In genomic region chr1:214637722-214638473, GRCh38 we compare ENCODE assay signal across 8 cellular contexts. TPM values are rescaled to one million over a fixed set of nuclear protein-coding genes. Genes with fewer than 3 reads are reported as not detected.
DNase-seq lines count a peak whose midpoint lies in the region; ATAC-seq and TF ChIP-seq lines count a peak whose summit lies in the region.

No MANE protein-coding gene starts in this region.

- TF ChIP-seq CTCF in IMR-90 (conservative IDR thresholded peaks at IDR 0.05; ENCODE audit: low read depth, low read length) (peak; percentile 64), WI38 (IDR thresholded peaks at IDR 0.05; ENCODE audit: low read depth, low read length) (peak; percentile 56; the same call in 1 of the 2 replicates), foreskin fibroblast (IDR thresholded peaks at IDR 0.05; ENCODE audit: low read depth, low read length) (peak; percentile 79), stomach (IDR thresholded peaks at IDR 0.05) (peak in 4 of 7 experiments; percentile 25 to 55 (median 50))

- TF ChIP-seq RAD21 in IMR-90 (IDR thresholded peaks at IDR 0.05; ENCODE audit: low read length) = peak; percentile 58

- 0 out of 2 replicates have a peak, but pooled peaks cover 5% of the 10 kb centered on the region for H3K9me1 ChIP-seq in IMR-90 (ENCODE audit: insufficient read depth, low read length)

- no peak overlapping the region for H2AK5ac ChIP-seq in IMR-90 (ENCODE audit: low read depth, low read length)

- H3K4me3 ChIP-seq in IMR-90 (ENCODE audit: insufficient read depth, low read depth, low read length) (no peak overlapping the region), WI38 (ENCODE audit: low read depth, low read length) (no peak overlapping the region), foreskin fibroblast (ENCODE audit: low read depth in 1 of 2, low read length in 2 of 2) (no peak overlapping the region), stomach (no peak overlapping the region)

- TF ChIP-seq POLR2A in IMR-90 (IDR thresholded peaks at IDR 0.05; ENCODE audit: low read depth, low read length) = no peak
- TF ChIP-seq POLR2A in stomach (IDR thresholded peaks at IDR 0.05) = no peak

- H4K8ac ChIP-seq in IMR-90 (ENCODE audit: low read depth in 2 of 2, low read length in 2 of 2) = peak overlapping the region in 1 of 2 experiments; percentile 56; a peak in 1 of 4 replicates

- ATAC-seq in GM18868 (IDR thresholded peaks at IDR 0.05; ENCODE audit: unreplicated experiment) (peak; percentile 90), IMR-90 (ENCODE audit: low read depth) (peak; percentile 69)

- H3K4me1 ChIP-seq in IMR-90 (ENCODE audit: control insufficient read depth, insufficient read depth, low read length) (peaks cover 10% of the 10 kb centered on the region; the same call in 1 of the 2 replicates), stomach (peaks cover 0 to 6% (median 0%) of the 10 kb centered on the region in 4 donors)

- H3K18ac ChIP-seq in IMR-90 (ENCODE audit: low read depth, low read length) = no peak overlapping the region

- H2AFZ ChIP-seq in IMR-90 (replicated peaks; ENCODE audit: low read length, poor library complexity) = no peak overlapping the region

- dilution Hi-C loops in IMR-90 (cut with HindIII; ENCODE audit: low sequenced_read_pairs, unreplicated experiment) = no loop called here

- H2BK15ac ChIP-seq in IMR-90 (ENCODE audit: low read depth, low read length) = no peak overlapping the region

- H3K9ac ChIP-seq in IMR-90 (ENCODE audit: low read depth, low read length) = no peak overlapping the region

- no peak overlapping the region for H3K23ac ChIP-seq in IMR-90 (ENCODE audit: low read depth, low read length)

- peak overlapping the region; percentile 23; the same call in 1 of the 2 replicates for H3K4me2 ChIP-seq in IMR-90 (ENCODE audit: low read depth, low read length)

- H3K9me3 ChIP-seq in IMR-90 (ENCODE audit: control insufficient read depth, insufficient read depth, low read length) = no peaks in the 10 kb centered on the region
- no peaks in the 10 kb centered on the region for H3K9me3 ChIP-seq in stomach

- no peak overlapping the region for H4K91ac ChIP-seq in IMR-90 (ENCODE audit: insufficient read depth, low read depth, low read length)

- no peak overlapping the region for H3K4ac ChIP-seq in IMR-90 (ENCODE audit: low read depth, low read length)

- H3K79me1 ChIP-seq in IMR-90 (ENCODE audit: low read depth in 1 of 2, low read length in 2 of 2) = peaks cover 31 to 51% of the 10 kb centered on the region in 2 experiments

- no peak overlapping the region for H2BK20ac ChIP-seq in IMR-90 (ENCODE audit: low read depth, low read length)

- CTCF ChIA-PET in IMR-90 (lab: Yijun Ruan, JAX) = interaction anchor here (0.7 to 1.9 kb wide), 10 partner anchors 9 to 886 kb away, joined by 3 to 5 read pairs (median 4); no protein-coding TSS in a partner anchor

- H3K56ac ChIP-seq in IMR-90 (ENCODE audit: extremely low read depth, insufficient read depth, low read length) = no peak overlapping the region

- no peak for TF ChIP-seq EP300 in stomach (IDR thresholded peaks at IDR 0.05)

- H2AK9ac ChIP-seq in IMR-90 (replicated peaks; ENCODE audit: low read depth, low read length, poor library complexity) = no peak overlapping the region

- POLR2A ChIA-PET in IMR-90 (lab: Charles Lee; ENCODE audit: unreplicated experiment) = no interaction called here

- no peak overlapping the region for H4K5ac ChIP-seq in IMR-90 (ENCODE audit: low read depth, low read length)

- DNase-seq in NCI-H82 (lab: John Stamatoyannopoulos, UW) (peak; percentile 50), NCI-H82 treated with DMSO at 0.1 percent for 48 hours (lab: John Stamatoyannopoulos, UW; ENCODE audit: unreplicated experiment) (no peak), IMR-90 (peak; percentile 69), foreskin fibroblast (peak in 1 of 2 donors; percentile 80), stomach (no peak), NCI-H774 (lab: John Stamatoyannopoulos, UW) (no peak)

- H3K27ac ChIP-seq in IMR-90 (ENCODE audit: insufficient read depth, low read length) = no peak overlapping the region
- H3K27ac ChIP-seq in stomach = no peak overlapping the region

- no TSS peak for BruUV-seq in IMR-90 (replicated peaks; lab: Mats Ljungman, UMichigan)

- H2BK5ac ChIP-seq in IMR-90 (ENCODE audit: low read depth, low read length, poor library complexity, severe bottlenecking) = no peak overlapping the region

- no CpG with 5 or more reads among the region's 6 CpGs for WGBS in IMR-90 (ENCODE audit: extremely low coverage in 2 of 2, insufficient read length in 1 of 2), 2 experiments
- WGBS in stomach, 5 donors = 52 to 67% (median 60%) methylated on average over 6 of the region's 6 CpGs

- H2BK120ac ChIP-seq in IMR-90 (ENCODE audit: low read depth, low read length) = no peak overlapping the region

- no peaks in the 10 kb centered on the region for H3K36me3 ChIP-seq in IMR-90 (ENCODE audit: control insufficient read depth, insufficient read depth, low read length)
- peaks cover 0 to 10% (median 0%) of the 10 kb centered on the region in 4 donors for H3K36me3 ChIP-seq in stomach

- H3K27me3 ChIP-seq in IMR-90 (ENCODE audit: control insufficient read depth, insufficient read depth, low read length) (no peaks in the 10 kb centered on the region), stomach (no peaks in the 10 kb centered on the region)

- no peak overlapping the region for H3K14ac ChIP-seq in IMR-90 (replicated peaks; ENCODE audit: low read depth, low read length)

- intact Hi-C loops in IMR-90 (cut with micrococcal nuclease) (no loop called here), stomach (cut with DNase I; ENCODE audit: low total_unique reads) (loop anchor here (10.0 kb wide), 2 partner anchors 423 to 887 kb away; no protein-coding TSS in a partner anchor)

- in situ Hi-C loops in IMR-90 (cut with MboI; ENCODE audit: low sequenced_read_pairs) = no loop called here

- no peaks in the 10 kb centered on the region for H4K20me1 ChIP-seq in IMR-90 (ENCODE audit: insufficient read depth, low read length)

TF ChIP-seq in IMR-90, 13 proteins besides CTCF, POLR2A, EP300 and RAD21:
- no peak for TF ChIP-seq CHD1 (IDR thresholded peaks at IDR 0.05; ENCODE audit: low read depth, low read length)
- peak; percentile 50 for TF ChIP-seq SMC3 (IDR thresholded peaks at IDR 0.05; ENCODE audit: low read depth, low read length)

RNA-seq across cellular contexts. Expression of gene CENPF, which starts 34.9 kb away (rescaled TPM):
- total RNA-seq in IMR-90 (2012; rRNA removed) (51.8 and 80.0 TPM in 2 replicates), stomach (10 to 100 TPM in 2 of 5 donors, 1 to 10 TPM in 3; 4.8 to 43.2 (median 8.2) TPM)
- polyA plus RNA-seq in IMR-90 (2012; rRNA removed) (17.4 and 20.9 TPM in 2 replicates), stomach (1 to 10 TPM in 1 of 3 donors, under 1 TPM in 2; 0.15 to 8.8 (median 0.50) TPM)
- 1.3 and 2.8 TPM in 2 replicates for polyA plus RNA-seq in IMR-90 (2012; cell fraction: cytosol; rRNA removed)
- polyA plus RNA-seq in IMR-90 (2012; cell fraction: nucleus; rRNA removed; ENCODE audit: low replicate concordance) = 1.9 and 10.4 TPM in 2 replicates

Comparison
In these comparisons a context has a peak if more than half of its experiments do, and no peak if none do; other contexts are left out.
1. DNase-seq: peak in NCI-H82 (single experiment) and IMR-90 (single experiment); none in NCI-H82 treated with DMSO at 0.1 percent for 48 hours (single experiment), stomach (single experiment) and NCI-H774 (single experiment).
2. Peak in every context shown above with its lines, with median percentiles within 50 percentile points of each other: CTCF ChIP-seq.